8 cellular contexts compared by ENCODE assay signal in genomic region chr7:106285051-106285800, GRCh38. TPM values are rescaled to one million over a fixed set of nuclear protein-coding genes. Genes with fewer than 3 reads are reported as not detected.
A peak's percentile ranks its signal among the peaks of the same experiment; 100 is the strongest.
DNase-seq lines count a peak whose midpoint lies in the region; ATAC-seq and TF ChIP-seq lines count a peak whose summit lies in the region.

No MANE protein-coding gene starts in this region.

- H4K12ac ChIP-seq in trophoblast cell (ENCODE audit: low read depth, low read length) = peak overlapping the region; percentile 29

- ATAC-seq in HG02763 (IDR thresholded peaks at IDR 0.05; ENCODE audit: unreplicated experiment) = peak; percentile 87

- H3K9me3 ChIP-seq in SU-DHL-6 (ENCODE audit: insufficient read depth, low read length) (no peaks in the 10 kb centered on the region), adipocyte (ENCODE audit: control insufficient read depth, low read length) (no peaks in the 10 kb centered on the region), trophoblast cell (ENCODE audit: insufficient read depth, low read depth, low read length) (no peaks in the 10 kb centered on the region), transverse colon (no peaks in the 10 kb centered on the region)

- H3K36me3 ChIP-seq in SU-DHL-6 (ENCODE audit: low read length) (no peaks in the 10 kb centered on the region), adipocyte (ENCODE audit: control insufficient read depth, insufficient read depth, low read length, severe bottlenecking) (no peaks in the 10 kb centered on the region), trophoblast cell (ENCODE audit: control insufficient read depth in 1 of 2, insufficient read depth in 2 of 2, low read length in 2 of 2) (no peaks in the 10 kb centered on the region), transverse colon (no peaks in the 10 kb centered on the region)

- no peaks in the 10 kb centered on the region for H3K27me3 ChIP-seq in SU-DHL-6 (ENCODE audit: low read length)
- no peaks in the 10 kb centered on the region for H3K27me3 ChIP-seq in adipocyte (replicated peaks; ENCODE audit: control insufficient read depth, insufficient read depth, low read length)
- H3K27me3 ChIP-seq in trophoblast cell (ENCODE audit: insufficient read depth, low read length) = no peaks in the 10 kb centered on the region
- no peaks in the 10 kb centered on the region for H3K27me3 ChIP-seq in transverse colon

- peak overlapping the region; percentile 65 for H3K4me3 ChIP-seq in GM12875 (ENCODE audit: low read depth, low read length)
- H3K4me3 ChIP-seq in SU-DHL-6 (ENCODE audit: insufficient read depth, low read length, poor library complexity, severe bottlenecking) = peak overlapping the region; percentile 80
- peak overlapping the region; percentile 90 for H3K4me3 ChIP-seq in adipocyte (ENCODE audit: low read length)
- H3K4me3 ChIP-seq in trophoblast cell (ENCODE audit: low read depth, low read length) = peak overlapping the region; percentile 90
- peak overlapping the region; percentile 60 to 98 (median 82) for H3K4me3 ChIP-seq in transverse colon

- no peaks in the 10 kb centered on the region for H3K9me2 ChIP-seq in SU-DHL-6 (replicated peaks; ENCODE audit: insufficient read depth, low read length)

- H3K14ac ChIP-seq in trophoblast cell (ENCODE audit: low read length) = peak overlapping the region; percentile 71

- H2BK12ac ChIP-seq in trophoblast cell (ENCODE audit: low read length) = peak overlapping the region; percentile 59

- H3K79me2 ChIP-seq in SU-DHL-6 (ENCODE audit: insufficient read depth, low read length) (peaks cover 40% of the 10 kb centered on the region), trophoblast cell (ENCODE audit: control insufficient read depth, insufficient read depth, low read length, poor library complexity) (peaks cover 6% of the 10 kb centered on the region)

- DNase-seq in NCI-H1417 (lab: John Stamatoyannopoulos, UW) (peak; percentile 98 to 99 (median 99)), adipocyte (ENCODE audit: low read depth) (peak; percentile 97), cardiac septum (ENCODE audit: low spot score) (peak; percentile 99), trophoblast cell (peak; percentile 99 to 100), transverse colon (peak; percentile 100)

- in situ Hi-C loops in transverse colon (cut with MboI; ENCODE audit: low pct_ligation_motif_present in 1 of 4, low pct_unique_long_range_greater_than_20kb in 1 of 4, low sequenced_read_pairs in 3 of 4) = no loop called here

- H2BK120ac ChIP-seq in trophoblast cell (ENCODE audit: insufficient read depth, low read length, poor library complexity) = peak overlapping the region; percentile 61

- H4K91ac ChIP-seq in trophoblast cell (ENCODE audit: low read depth, low read length) = peak overlapping the region; percentile 81

- peak; percentile 77 for TF ChIP-seq POLR2A in transverse colon (IDR thresholded peaks at IDR 0.05)

- peak overlapping the region; percentile 13 for H3K4ac ChIP-seq in trophoblast cell (ENCODE audit: low read depth, low read length)

- peaks cover 16% of the 10 kb centered on the region for H3K4me1 ChIP-seq in adipocyte (ENCODE audit: control insufficient read depth, insufficient read depth, low read length)
- H3K4me1 ChIP-seq in trophoblast cell (ENCODE audit: control insufficient read depth in 1 of 2, insufficient read depth in 2 of 2, low read length in 2 of 2) = peaks cover 0 to 2% of the 10 kb centered on the region in 2 experiments
- H3K4me1 ChIP-seq in transverse colon = peaks cover 0 to 69% (median 34%) of the 10 kb centered on the region in 4 donors

- H3F3A ChIP-seq in SU-DHL-6 (ENCODE audit: insufficient read depth) = peaks cover 20% of the 10 kb centered on the region

- peak; percentile 93 for TF ChIP-seq EP300 in transverse colon (IDR thresholded peaks at IDR 0.05; ENCODE audit: low read depth)

- H3K18ac ChIP-seq in trophoblast cell (ENCODE audit: low read length) = peak overlapping the region; percentile 83

- H2AFZ ChIP-seq in SU-DHL-6 (ENCODE audit: low read depth, low read length, severe bottlenecking) (peak overlapping the region; percentile 95), trophoblast cell (ENCODE audit: insufficient read depth, low read length, poor library complexity) (peak overlapping the region; percentile 77)

- H3K27ac ChIP-seq in SU-DHL-6 (ENCODE audit: low read depth, low read length) (peak overlapping the region; percentile 76), trophoblast cell (ENCODE audit: low read depth, low read length) (peak overlapping the region; percentile 95), transverse colon (peak overlapping the region; percentile 96 to 99 (median 98))

- H3K23ac ChIP-seq in trophoblast cell (ENCODE audit: low read length) = no peak overlapping the region

- no CpG with 5 or more reads among the region's 68 CpGs for WGBS in trophoblast cell (ENCODE audit: extremely low coverage, insufficient coverage, insufficient read length)
- WGBS in transverse colon (ENCODE audit: low coverage in 1 of 2), 2 donors = 0 to 1% methylated on average over 3 to 16 of the region's 68 CpGs

- peak overlapping the region; percentile 90 for H4K8ac ChIP-seq in trophoblast cell (ENCODE audit: low read depth, low read length)

- H3K79me1 ChIP-seq in trophoblast cell (ENCODE audit: low read length) = peaks cover 11% of the 10 kb centered on the region

- intact Hi-C loops in cardiac septum (cut with DNase I) = loop anchor here (1.0 to 10.0 kb wide), 5 partner anchors 68 to 220 kb away; no protein-coding TSS in a partner anchor
- intact Hi-C loops in transverse colon (cut with DNase I; ENCODE audit: low total_unique reads) = no loop called here

- no peak for TF ChIP-seq CTCF in GM12875 (IDR thresholded peaks at IDR 0.05; ENCODE audit: borderline replicate concordance, insufficient read depth, low read depth, low read length)
- no peak for TF ChIP-seq CTCF in SU-DHL-6 (IDR thresholded peaks at IDR 0.05; ENCODE audit: insufficient read depth, low read length, poor library complexity, severe bottlenecking)
- TF ChIP-seq CTCF in transverse colon (IDR thresholded peaks at IDR 0.05) = no peak

- H2AK5ac ChIP-seq in trophoblast cell (ENCODE audit: low read length) = no peak overlapping the region

- peak overlapping the region; percentile 85 for H2BK5ac ChIP-seq in trophoblast cell (ENCODE audit: low read depth, low read length, poor library complexity)

- H3K4me2 ChIP-seq in SU-DHL-6 (ENCODE audit: low read depth, low read length, poor library complexity, severe bottlenecking) = peak overlapping the region; percentile 80
- H3K4me2 ChIP-seq in trophoblast cell (ENCODE audit: low read length) = peak overlapping the region; percentile 98

- H3K9ac ChIP-seq in SU-DHL-6 (ENCODE audit: low read length) (peak overlapping the region; percentile 85), adipocyte (ENCODE audit: low read length) (peak overlapping the region; percentile 95), trophoblast cell (ENCODE audit: low read length) (peak overlapping the region; percentile 67)

- H4K20me1 ChIP-seq in SU-DHL-6 (ENCODE audit: low read depth, low read length) = peaks cover 25% of the 10 kb centered on the region

RNA-seq across cellular contexts. Expression of gene NAMPT, which starts 0.4 kb away (rescaled TPM):
- total RNA-seq in cardiac septum (121 TPM), transverse colon (100 to 1,000 TPM in 2 of 4 donors, 10 to 100 TPM in 2; 31.4 to 132 (median 105) TPM)
- polyA plus RNA-seq in trophoblast cell (2013) = 39.0 and 40.4 TPM in 2 replicates

Comparison
In these comparisons a context has a peak if more than half of its experiments do, and no peak if none do; other contexts are left out.
1. Peak in every context shown above with its lines: DNase-seq, ATAC-seq, H3K4me3 ChIP-seq and H3K27ac ChIP-seq.